ENCODE assay signal across 29 cellular contexts in genomic region chr2:219054956-219055903, GRCh38. TPM values are rescaled to one million over a fixed set of nuclear protein-coding genes. Genes with fewer than 3 reads are reported as not detected.
"Had no signal": no experiment of that assay in that cellular context is flagged by ENCODE, and none has a peak within 500 bp of the region (broad histone marks: within the 10 kb centered on the region; RNA-seq: fewer than 3 reads in every experiment).

No MANE protein-coding gene starts in this region.

- FAIRE-seq: small intestine had no signal

- H3K9ac ChIP-seq: parathyroid adenoma had no signal

- ATAC-seq: heart right ventricle; mucosa of descending colon; naive thymus-derived CD4-positive, alpha-beta T cell; natural killer cell treated with Interleukin-12 subunit alpha and Interleukin-12 subunit beta and Interleukin-15 and Interleukin-18, amount 100 ng/mL, for 72 hours; sciatic nerve had no signal

- H2AFZ ChIP-seq: hepatocyte, parathyroid adenoma had no signal

- H3K4me2 ChIP-seq: hepatocyte had no signal

- H3K4me3 ChIP-seq: heart right ventricle, hepatocyte, left ventricle myocardium inferior, lung, mucosa of descending colon, right atrium auricular region, tibial nerve, uterus had no signal

- H3K36me3 ChIP-seq: heart right ventricle, left ventricle myocardium inferior, right atrium auricular region, tibial nerve, uterus had no signal

- H3K9me3 ChIP-seq: heart right ventricle, left ventricle myocardium inferior, mucosa of descending colon, right atrium auricular region, tibial nerve, uterus had no signal

- H3K27ac ChIP-seq: heart right ventricle, hepatocyte, left ventricle myocardium inferior, parathyroid adenoma, right atrium auricular region, tibial nerve, uterus had no signal

- H3K79me2 ChIP-seq: parathyroid adenoma had no signal

- DNase-seq: heart right ventricle; islet precursor cell; left ventricle myocardium inferior; mesendoderm; midbrain; mucosa of descending colon; naive thymus-derived CD4-positive, alpha-beta T cell; nucleus accumbens; small intestine; stimulated activated CD4-positive, alpha-beta T cell treated with anti-CD3 and anti-CD28 coated beads, Interleukin-1b, Interleukin-23, amount 100 ng/mL, for 48 hours; stimulated activated CD4-positive, alpha-beta T cell treated with anti-CD3 and anti-CD28 coated beads, Interleukin-2, amount 100 ng/mL, for 48 hours; stimulated activated CD4-positive, alpha-beta T cell treated with anti-CD3 and anti-CD28 coated beads, Interleukin-4, amount 100 ng/mL, for 4 hours; stimulated activated CD8-positive, alpha-beta memory T cell treated with anti-CD3 and anti-CD28 coated beads, Interleukin-4, amount 100 ng/mL, for 48 hours; stimulated activated naive CD4-positive, alpha-beta T cell; substantia nigra; uterus had no signal

RNA-seq across cellular contexts. Expression of gene IHH, which starts 5.5 kb away (rescaled TPM):
- total RNA-seq: kidney epithelial cell, left ventricle myocardium inferior, myocyte, osteocyte, right atrium auricular region, ureter had no signal
- polyA plus RNA-seq: naive thymus-derived CD4-positive, alpha-beta T cell; neural cell had no signal

RNA-seq across cellular contexts. Expression of gene CFAP65, which starts 13.9 kb away (rescaled TPM):
- total RNA-seq: heart right ventricle; kidney epithelial cell; left ventricle myocardium inferior; lower leg skin; naive thymus-derived CD4-positive, alpha-beta T cell; natural killer cell treated with Interleukin-12 subunit alpha and Interleukin-12 subunit beta and Interleukin-15 and Interleukin-18, amount 100 ng/mL, for 72 hours; osteocyte; right atrium auricular region; tibial nerve; ureter had no signal
- polyA plus RNA-seq: heart right ventricle; naive thymus-derived CD4-positive, alpha-beta T cell had no signal
